9 cellular contexts compared by ENCODE assay signal in the genomic region with DNA sequence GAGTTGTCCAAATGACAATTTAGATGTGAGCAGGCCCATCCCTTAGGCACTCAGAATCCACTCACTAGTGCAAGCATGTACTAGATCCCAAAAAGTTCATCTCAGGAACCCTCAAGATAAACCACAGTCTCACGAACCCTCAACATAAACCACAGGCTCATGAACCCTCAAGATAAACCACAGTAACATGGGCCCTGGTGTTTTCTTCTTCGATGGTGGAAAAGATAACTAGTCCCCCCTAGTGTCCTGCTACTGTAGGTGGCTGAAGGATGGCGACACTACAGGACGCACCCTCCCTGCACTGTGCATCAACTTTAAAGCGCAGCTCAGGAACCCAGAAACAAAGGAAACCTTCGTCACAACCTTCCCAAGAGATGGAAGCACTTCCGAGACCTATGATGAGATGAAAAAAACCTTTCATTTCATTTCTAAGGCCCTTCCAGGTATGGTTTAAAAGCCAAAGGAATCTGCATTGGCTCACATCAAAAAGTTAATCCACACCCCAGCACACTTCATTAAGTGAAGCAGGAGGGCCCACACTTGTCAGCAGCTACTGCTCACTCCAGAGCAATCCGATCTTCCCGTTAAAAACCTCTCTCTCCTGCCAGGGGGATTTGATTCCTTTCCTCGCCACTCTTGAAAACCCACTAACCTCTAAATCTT. TPM values are rescaled to one million over a fixed set of nuclear protein-coding genes. Genes with fewer than 3 reads are reported as not detected.
A peak's percentile ranks its signal among the peaks of the same experiment; 100 is the strongest.
DNase-seq lines count a peak whose midpoint lies in the region; ATAC-seq, FAIRE-seq and TF ChIP-seq lines count a peak whose summit lies in the region.
"Had no signal": no experiment of that assay in that cellular context is flagged by ENCODE, and none has a peak within 500 bp of the region (broad histone marks: within the 10 kb centered on the region; RNA-seq: fewer than 3 reads in every experiment).

No MANE protein-coding gene starts in this region.

- no peak overlapping the region for H3K27ac Mint-ChIP-seq in H9
- H3K27ac Mint-ChIP-seq in activated CD8-positive, alpha-beta T cell treated with anti-CD3 and anti-CD28 coated beads for 36 hours: no peak overlapping the region
- H3K27ac Mint-ChIP-seq in activated naive CD8-positive, alpha-beta T cell treated with anti-CD3 and anti-CD28 coated beads for 36 hours: no peak overlapping the region
- no peak overlapping the region for H3K27ac Mint-ChIP-seq in activated naive CD8-positive, alpha-beta T cell treated with anti-CD3 and anti-CD28 coated beads, Interleukin-2, amount 50 U/mL, for 24 hours

- no peak for TF ChIP-seq POLR2A in GM12878 (IDR thresholded peaks at IDR 0.05; ENCODE audit: low read depth, low read length)

- no peak overlapping the region for H3T11ph ChIP-seq in H9 (ENCODE audit: low read length)

- no peak overlapping the region for H4K5ac ChIP-seq in H9 (ENCODE audit: insufficient read length, low read depth, low read length)

- peak; percentile 41 for FAIRE-seq in GM12878 (lab: Jason Lieb, UNC)

- no peak overlapping the region for H4K8ac ChIP-seq in H9 (replicated peaks; ENCODE audit: insufficient read length, low read depth, low read length)

- H2BK15ac ChIP-seq in H9 (ENCODE audit: low read depth, low read length): no peak overlapping the region

- H3K27ac ChIP-seq in H9 (ENCODE audit: insufficient read length, low read depth, low read length) (no peak overlapping the region), GM12878 (ENCODE audit: control insufficient read depth, insufficient read depth) (no peak overlapping the region), muscle layer of colon (ENCODE audit: low read depth, low read length) (no peak overlapping the region)

- H2AFZ ChIP-seq in H9 (ENCODE audit: low read length) (no peak overlapping the region), GM12878 (ENCODE audit: control insufficient read depth, low read depth, low read length) (no peak overlapping the region)

- CTCF ChIA-PET in GM12878 (lab: Yijun Ruan, JAX): interaction anchor here (1.2 to 4.5 kb wide), 7 partner anchors 161 to 619 kb away, joined by 3 to 49 read pairs (median 7); no protein-coding TSS in a partner anchor
- CTCF ChIA-PET in activated CD8-positive, alpha-beta T cell treated with anti-CD3 and anti-CD28 coated beads for 36 hours (lab: Charles Lee): no interaction called here

- H3K4me3 ChIP-seq in GM12878 (peak overlapping the region; percentile 67), muscle layer of colon (ENCODE audit: low read depth in 1 of 2, low read length in 2 of 2) (peak overlapping the region in 1 of 2 donors; percentile 81)
- H3K4me3 ChIP-seq: lung had no signal

- no peaks in the 10 kb centered on the region; the same call in 1 of the 2 replicates for H3K27me3 ChIP-seq in H9 (ENCODE audit: insufficient read depth, low read length)
- H3K27me3 ChIP-seq in GM12878 (replicated peaks in 1 of 2; ENCODE audit: control insufficient read depth in 2 of 2, insufficient read depth in 2 of 2, low read length in 1 of 2): peaks cover 0 to 1% of the 10 kb centered on the region in 2 experiments; a peak in 2 of 4 replicates
- no peaks in the 10 kb centered on the region for H3K27me3 ChIP-seq in muscle layer of colon (ENCODE audit: control insufficient read depth in 1 of 2, insufficient read depth in 2 of 2, low read length in 2 of 2)

- POLR2A ChIA-PET in GM12878 (lab: Charles Lee): no interaction called here
- POLR2A ChIA-PET in activated CD8-positive, alpha-beta T cell treated with anti-CD3 and anti-CD28 coated beads for 36 hours (lab: Charles Lee): no interaction called here

- SMC1A ChIA-PET in GM12878 (lab: Charles Lee; ENCODE audit: uncharacterized antibody, unreplicated experiment): interaction anchor here (0.7 to 2.4 kb wide), 14 partner anchors 12 to 623 kb away, joined by 3 to 24 read pairs (median 4); no protein-coding TSS in a partner anchor

- TF ChIP-seq RAD21 in GM12878 (IDR thresholded peaks at IDR 0.05; ENCODE audit: insufficient read depth, low read depth, low read length): peak; percentile 92

- peaks cover 17% of the 10 kb centered on the region for H3K27me3 Mint-ChIP-seq in H9 (ENCODE audit: low read depth)
- peaks cover 53% of the 10 kb centered on the region for H3K27me3 Mint-ChIP-seq in activated CD8-positive, alpha-beta T cell treated with anti-CD3 and anti-CD28 coated beads for 36 hours
- H3K27me3 Mint-ChIP-seq in activated naive CD8-positive, alpha-beta T cell treated with anti-CD3 and anti-CD28 coated beads for 36 hours: peaks cover 47% of the 10 kb centered on the region
- H3K27me3 Mint-ChIP-seq in activated naive CD8-positive, alpha-beta T cell treated with anti-CD3 and anti-CD28 coated beads, Interleukin-2, amount 50 U/mL, for 24 hours: peaks cover 40% of the 10 kb centered on the region

- no peaks in the 10 kb centered on the region for H3K9me3 Mint-ChIP-seq in H9
- H3K9me3 Mint-ChIP-seq in activated CD8-positive, alpha-beta T cell treated with anti-CD3 and anti-CD28 coated beads for 36 hours: peaks cover 3% of the 10 kb centered on the region
- no peaks in the 10 kb centered on the region for H3K9me3 Mint-ChIP-seq in activated naive CD8-positive, alpha-beta T cell treated with anti-CD3 and anti-CD28 coated beads for 36 hours
- no peaks in the 10 kb centered on the region for H3K9me3 Mint-ChIP-seq in activated naive CD8-positive, alpha-beta T cell treated with anti-CD3 and anti-CD28 coated beads, Interleukin-2, amount 50 U/mL, for 24 hours

- no peak overlapping the region for H2BK5ac ChIP-seq in H9 (ENCODE audit: insufficient read length, low read length)

- H3K4ac ChIP-seq in H9 (ENCODE audit: low read depth, low read length): no peak overlapping the region

- no peaks in the 10 kb centered on the region for H3K9me3 ChIP-seq in H9 (ENCODE audit: control insufficient read depth, low read depth, low read length)
- no peaks in the 10 kb centered on the region for H3K9me3 ChIP-seq in GM12878 (replicated peaks; ENCODE audit: control insufficient read depth, insufficient read depth, low read length)
- H3K9me3 ChIP-seq in muscle layer of colon (ENCODE audit: low read length): no peaks in the 10 kb centered on the region

- H3K4me3 Mint-ChIP-seq in H9: peak overlapping the region; percentile 96 to 98
- H3K4me3 Mint-ChIP-seq in activated CD8-positive, alpha-beta T cell treated with anti-CD3 and anti-CD28 coated beads for 36 hours: no peak overlapping the region
- H3K4me3 Mint-ChIP-seq in activated naive CD8-positive, alpha-beta T cell treated with anti-CD3 and anti-CD28 coated beads for 36 hours: no peak overlapping the region
- no peak overlapping the region for H3K4me3 Mint-ChIP-seq in activated naive CD8-positive, alpha-beta T cell treated with anti-CD3 and anti-CD28 coated beads, Interleukin-2, amount 50 U/mL, for 24 hours

- DNase-seq in Ammon's horn (ENCODE audit: low spot score) (peak; percentile 18), H9 (peak; percentile 48), GM12878 (ENCODE audit: low read depth, low spot score) (peak; percentile 37)
- no peak for DNase-seq in activated CD8-positive, alpha-beta T cell treated with anti-CD3 and anti-CD28 coated beads for 36 hours
- DNase-seq in activated naive CD8-positive, alpha-beta T cell treated with anti-CD3 and anti-CD28 coated beads for 36 hours: no peak
- no peak for DNase-seq in activated naive CD8-positive, alpha-beta T cell treated with anti-CD3 and anti-CD28 coated beads, Interleukin-2, amount 50 U/mL, for 24 hours

- H3K56ac ChIP-seq in H9 (ENCODE audit: insufficient read length, low read depth, low read length): no peak overlapping the region

- H3K79me2 ChIP-seq in H9 (ENCODE audit: insufficient read depth, low read length) (peaks cover 57% of the 10 kb centered on the region), GM12878 (ENCODE audit: control insufficient read depth, insufficient read depth, low read length) (peaks cover 50% of the 10 kb centered on the region)

- no peak overlapping the region for H3K23ac ChIP-seq in H9 (ENCODE audit: insufficient read length, low read depth, low read length)

- H3K4me1 Mint-ChIP-seq in H9: peaks cover 58 to 59% of the 10 kb centered on the region in 2 experiments
- peaks cover 10% of the 10 kb centered on the region for H3K4me1 Mint-ChIP-seq in activated CD8-positive, alpha-beta T cell treated with anti-CD3 and anti-CD28 coated beads for 36 hours (ENCODE audit: low read depth)
- H3K4me1 Mint-ChIP-seq in activated naive CD8-positive, alpha-beta T cell treated with anti-CD3 and anti-CD28 coated beads for 36 hours: peaks cover 16% of the 10 kb centered on the region
- peaks cover 23% of the 10 kb centered on the region for H3K4me1 Mint-ChIP-seq in activated naive CD8-positive, alpha-beta T cell treated with anti-CD3 and anti-CD28 coated beads, Interleukin-2, amount 50 U/mL, for 24 hours

- H3K23me2 ChIP-seq in H9 (ENCODE audit: insufficient read length, low read depth, low read length, poor library complexity, severe bottlenecking): peaks cover 25% of the 10 kb centered on the region

- H3K79me1 ChIP-seq in H9 (ENCODE audit: insufficient read depth, low read depth, low read length, poor library complexity, severe bottlenecking): no peaks in the 10 kb centered on the region

- in situ Hi-C loops in GM12878 (cut with MboI): loop anchor here (5.0 to 10.0 kb wide), 3 partner anchors 343 to 616 kb away; no protein-coding TSS in a partner anchor

- ATAC-seq in GM12878: peak; percentile 58
- ATAC-seq in activated CD8-positive, alpha-beta T cell treated with anti-CD3 and anti-CD28 coated beads for 36 hours: no peak
- ATAC-seq in GM18519 (IDR thresholded peaks at IDR 0.05; ENCODE audit: low FRiP score, unreplicated experiment): no peak
- ATAC-seq in activated naive CD8-positive, alpha-beta T cell treated with anti-CD3 and anti-CD28 coated beads, Interleukin-2, amount 50 U/mL, for 24 hours: no peak

- no peak overlapping the region for H3K14ac ChIP-seq in H9 (ENCODE audit: insufficient read depth, low read length)

- H3K4me2 ChIP-seq in H9 (ENCODE audit: insufficient read depth, insufficient read length, low read length) (peak overlapping the region; percentile 87), GM12878 (ENCODE audit: control insufficient read depth, insufficient read depth) (peak overlapping the region; percentile 87)

- no TSS peak for BruUV-seq in GM12878 (replicated peaks; lab: Mats Ljungman, UMichigan)

- no peak overlapping the region for H2BK12ac ChIP-seq in H9 (ENCODE audit: insufficient read length, low read depth, low read length)

- H2BK120ac ChIP-seq in H9 (ENCODE audit: low read depth, low read length, poor library complexity, severe bottlenecking): no peak overlapping the region

- RAD21 ChIA-PET in GM12878 (lab: Charles Lee; ENCODE audit: unreplicated experiment): interaction anchor here (0.9 to 3.2 kb wide), 10 partner anchors 23 to 618 kb away, joined by 3 to 22 read pairs (median 6); no protein-coding TSS in a partner anchor

- intact Hi-C loops in GM12878 (cut with micrococcal nuclease; ENCODE audit: unreplicated experiment): loop anchor here (1.0 to 10.0 kb wide), 4 partner anchors 123 to 615 kb away; no protein-coding TSS in a partner anchor
- intact Hi-C loops in activated CD8-positive, alpha-beta T cell treated with anti-CD3 and anti-CD28 coated beads for 36 hours (cut with micrococcal nuclease): no loop called here

- H2BK20ac ChIP-seq in H9 (ENCODE audit: low read depth, low read length, poor library complexity, severe bottlenecking): no peak overlapping the region

- H3K9ac ChIP-seq in H9 (ENCODE audit: extremely low read depth, insufficient read length, low read length): peak overlapping the region; percentile 6
- H3K9ac ChIP-seq in GM12878 (ENCODE audit: control insufficient read depth, insufficient read depth, low read length): no peak overlapping the region
- H3K9ac ChIP-seq in muscle layer of colon (ENCODE audit: low read length): peak overlapping the region; percentile 60

- TF ChIP-seq EP300 in GM12878 (IDR thresholded peaks at IDR 0.05; ENCODE audit: borderline replicate concordance in 1 of 2, control insufficient read depth in 1 of 2, low read depth in 2 of 2, low read length in 2 of 2): no peak

- H3K36me3 ChIP-seq in GM12878 (ENCODE audit: control insufficient read depth in 2 of 2, insufficient read depth in 2 of 2, low read length in 1 of 2) (no peaks in the 10 kb centered on the region), muscle layer of colon (ENCODE audit: insufficient read depth, low read length) (no peaks in the 10 kb centered on the region)

- peaks cover 5% of the 10 kb centered on the region; the same call in 1 of the 2 replicates for H3K4me1 ChIP-seq in H9 (ENCODE audit: insufficient read depth, low read length)
- peaks cover 3% of the 10 kb centered on the region; the same call in 1 of the 2 replicates for H3K4me1 ChIP-seq in GM12878 (ENCODE audit: control insufficient read depth, insufficient read depth, low read length)
- H3K4me1 ChIP-seq in muscle layer of colon (ENCODE audit: insufficient read depth, low read length): peaks cover 38% of the 10 kb centered on the region

- no peak overlapping the region for H4K91ac ChIP-seq in H9 (ENCODE audit: insufficient read length, low read depth, low read length)

- TF ChIP-seq CTCF in H9 (conservative IDR thresholded peaks at IDR 0.05) (peak; percentile 57; the same call in 2 of the 3 replicates), GM12878 (IDR thresholded peaks at IDR 0.05 in 2 of 3, conservative IDR thresholded peaks at IDR 0.05 in 1 of 3; ENCODE audit: control insufficient read depth in 2 of 3, extremely low read depth in 1 of 3, insufficient read depth in 1 of 3, low read depth in 3 of 3, low read length in 3 of 3) (peak; percentile 55 to 73 (median 63); a peak in 5 of 6 replicates)
- TF ChIP-seq CTCF in activated CD8-positive, alpha-beta T cell treated with anti-CD3 and anti-CD28 coated beads for 36 hours (IDR thresholded peaks at IDR 0.05): no peak

- no peak overlapping the region for H3K18ac ChIP-seq in H9 (ENCODE audit: insufficient read length, low read depth, low read length)

- no peak overlapping the region for H2AK5ac ChIP-seq in H9 (ENCODE audit: insufficient read length, low read length)

- WGBS in H9 (ENCODE audit: extremely low coverage, insufficient read length, low lambda C conversion rate): no CpG with 5 or more reads among the region's 10 CpGs
- WGBS in GM12878 (ENCODE audit: insufficient coverage, insufficient replicate concordance, low lambda C conversion rate, missing lambda C conversion rate): 38% methylated on average over 10 of the region's 10 CpGs

- H4K20me1 ChIP-seq in H9 (ENCODE audit: control insufficient read depth, insufficient read depth, insufficient read length) (no peaks in the 10 kb centered on the region), GM12878 (ENCODE audit: control insufficient read depth, insufficient read depth) (no peaks in the 10 kb centered on the region)

- peaks cover 2 to 5% (median 4%) of the 10 kb centered on the region in 3 experiments; a peak in 4 of 7 replicates for H3K36me3 Mint-ChIP-seq in H9 (ENCODE audit: insufficient read depth in 1 of 3, low read depth in 3 of 3)
- H3K36me3 Mint-ChIP-seq in activated CD8-positive, alpha-beta T cell treated with anti-CD3 and anti-CD28 coated beads for 36 hours (ENCODE audit: low read depth): no peaks in the 10 kb centered on the region
- no peaks in the 10 kb centered on the region for H3K36me3 Mint-ChIP-seq in activated naive CD8-positive, alpha-beta T cell treated with anti-CD3 and anti-CD28 coated beads for 36 hours
- H3K36me3 Mint-ChIP-seq in activated naive CD8-positive, alpha-beta T cell treated with anti-CD3 and anti-CD28 coated beads, Interleukin-2, amount 50 U/mL, for 24 hours (ENCODE audit: low read depth): peaks cover 2% of the 10 kb centered on the region

RNA-seq across cellular contexts. Expression of a gene that starts 2.4 kb away (rescaled TPM):
- 41.7 and 43.5 TPM in 2 replicates for total RNA-seq in H9 (2021)
- 87.0 and 96.3 TPM in 2 replicates for total RNA-seq in GM12878 (2013; cell fraction: nucleolus; rRNA removed)
- total RNA-seq in GM12878 (2014; rRNA removed): 24.2 and 24.9 TPM in 2 replicates
- 17.5 and 17.8 TPM in 2 replicates for total RNA-seq in GM12878 (2014; rRNA removed; fragmentation: Illumina TruSeq; extraction: Trizol)
- total RNA-seq in GM12878 (2021): 41.4 and 45.1 TPM in 2 replicates
- polyA plus RNA-seq in GM12878 (2011; ENCODE audit: low read depth): 8.6 TPM
- polyA plus RNA-seq in GM12878 (2011; rRNA removed): 12.0 and 21.8 TPM in 2 replicates
- polyA plus RNA-seq in GM12878 (2011; cell fraction: cytosol; rRNA removed): 22.6 and 30.4 TPM in 2 replicates
- 20.4 and 21.9 TPM in 2 replicates for polyA plus RNA-seq in GM12878 (2011; cell fraction: nucleus; rRNA removed)
- polyA plus RNA-seq in GM12878 (2012): 9.0 and 11.4 TPM in 2 replicates
- 16.9 and 17.2 TPM in 2 replicates for polyA plus RNA-seq in GM12878 (2014; fragmentation: Illumina TruSeq; extraction: Trizol)
- 1 to 10 TPM; 3.2 to 5.1 TPM for polyA plus RNA-seq in GM12878 (2014; fragmentation: Nextera tagmentation; extraction: Ambion mirVana)
- polyA plus RNA-seq in GM12878 (2014; rRNA removed): 16.9 and 18.8 TPM in 2 replicates
- polyA plus RNA-seq in GM12878 (2016; fragmentation: Nextera tagmentation; extraction: Ambion mirVana): 1 to 10 TPM; 3.7 to 4.1 TPM
- 53.6 and 61.9 TPM in 2 replicates for polyA minus RNA-seq in GM12878 (2011; rRNA and poly(A)+ RNA removed)
- polyA minus RNA-seq in GM12878 (2011; cell fraction: cytosol; rRNA and poly(A)+ RNA removed): 14.0 and 16.6 TPM in 2 replicates
- 44.9 and 63.1 TPM in 2 replicates for polyA minus RNA-seq in GM12878 (2011; cell fraction: nucleus; rRNA and poly(A)+ RNA removed)
- total RNA-seq in activated CD8-positive, alpha-beta T cell treated with anti-CD3 and anti-CD28 coated beads for 36 hours: under 1 TPM; 0.31 to 0.32 TPM
- under 1 TPM; 0.28 to 0.93 TPM for total RNA-seq in activated naive CD8-positive, alpha-beta T cell treated with anti-CD3 and anti-CD28 coated beads for 36 hours

Comparison
In these comparisons a context has a peak if more than half of its experiments do, and no peak if none do; other contexts are left out.
1. DNase-seq: peak in Ammon's horn (single experiment), H9 (single experiment) and GM12878 (single experiment); none in activated CD8-positive, alpha-beta T cell treated with anti-CD3 and anti-CD28 coated beads for 36 hours (single experiment), activated naive CD8-positive, alpha-beta T cell treated with anti-CD3 and anti-CD28 coated beads for 36 hours (single experiment) and activated naive CD8-positive, alpha-beta T cell treated with anti-CD3 and anti-CD28 coated beads, Interleukin-2, amount 50 U/mL, for 24 hours (single experiment).
2. H3K4me3 Mint-ChIP-seq: peak in H9 (2 of 2); none in activated CD8-positive, alpha-beta T cell treated with anti-CD3 and anti-CD28 coated beads for 36 hours (single experiment), activated naive CD8-positive, alpha-beta T cell treated with anti-CD3 and anti-CD28 coated beads for 36 hours (single experiment) and activated naive CD8-positive, alpha-beta T cell treated with anti-CD3 and anti-CD28 coated beads, Interleukin-2, amount 50 U/mL, for 24 hours (single experiment).
3. RNA of a gene that starts 2.4 kb away (total RNA-seq): 41.7 to 43.5 TPM in H9 and 17.5 to 96.3 TPM in GM12878; 0.28 to 0.93 TPM in activated naive CD8-positive, alpha-beta T cell treated with anti-CD3 and anti-CD28 coated beads for 36 hours and 0.31 to 0.32 TPM in activated CD8-positive, alpha-beta T cell treated with anti-CD3 and anti-CD28 coated beads for 36 hours; every median in the first group is over 4 times any median in the second.